ENCODE assay signal across 11 cellular contexts in the genomic region with DNA sequence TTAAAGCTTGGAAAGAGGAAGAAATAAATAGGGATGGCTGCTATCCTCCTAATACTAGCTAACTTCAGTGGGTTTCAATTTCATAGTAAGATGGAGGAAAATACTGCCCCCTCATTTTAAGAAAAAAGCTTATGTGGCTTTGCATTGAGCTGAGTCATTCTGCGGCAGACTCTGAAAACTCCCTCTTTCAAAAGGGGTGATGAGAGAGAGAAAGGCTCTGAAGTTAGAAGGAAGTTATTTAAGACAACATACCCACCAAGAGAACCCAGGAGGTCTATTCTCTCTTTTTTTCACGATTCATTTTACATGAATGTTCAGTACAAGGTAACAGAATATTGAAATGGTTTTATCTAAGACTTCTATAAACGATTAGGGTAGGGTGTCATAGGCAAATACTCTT. TPM values are rescaled to one million over a fixed set of nuclear protein-coding genes. Genes with fewer than 3 reads are reported as not detected.
A peak's percentile ranks its signal among the peaks of the same experiment; 100 is the strongest.
DNase-seq lines count a peak whose midpoint lies in the region; ATAC-seq, FAIRE-seq and TF ChIP-seq lines count a peak whose summit lies in the region.
"Had no signal": no experiment of that assay in that cellular context is flagged by ENCODE, and none has a peak within 500 bp of the region (broad histone marks: within the 10 kb centered on the region; RNA-seq: fewer than 3 reads in every experiment).

No MANE protein-coding gene starts in this region.

- no peaks in the 10 kb centered on the region for H4K20me1 ChIP-seq in KMS-11 (ENCODE audit: insufficient read depth)

- H3K27me3 ChIP-seq in KMS-11 (ENCODE audit: insufficient read depth, low read depth) = no peaks in the 10 kb centered on the region
- H3K27me3 ChIP-seq: ovary had no signal

- TF ChIP-seq CTCF in KMS-11 (conservative IDR thresholded peaks at IDR 0.05; ENCODE audit: low read depth, low read length) (no peak), D721Med (IDR thresholded peaks at IDR 0.05; ENCODE audit: insufficient read depth, missing control alignments) (no peak)

- H3K36me3 ChIP-seq in KMS-11 (ENCODE audit: insufficient read depth) = no peaks in the 10 kb centered on the region
- H3K36me3 ChIP-seq: breast epithelium, ovary had no signal

- H3K27ac ChIP-seq in KMS-11 = peak overlapping the region; percentile 56; the same call in 1 of the 2 replicates
- H3K27ac ChIP-seq: breast epithelium, ovary had no signal

- peaks cover 12% of the 10 kb centered on the region; the same call in 1 of the 2 replicates for H3K79me2 ChIP-seq in KMS-11 (ENCODE audit: insufficient read depth, low read depth)

- peak; percentile 55 for ATAC-seq in HG02840 (IDR thresholded peaks at IDR 0.05; ENCODE audit: low FRiP score, unreplicated experiment)
- no peak for ATAC-seq in left ventricle myocardium superior
- ATAC-seq: WTC11 had no signal

- H2AFZ ChIP-seq in KMS-11 (ENCODE audit: low read depth) = no peak overlapping the region

- no peak overlapping the region for H3K4me2 ChIP-seq in KMS-11

- DNase-seq in stimulated activated CD4-positive, alpha-beta T cell treated with anti-CD3 and anti-CD28 coated beads, Interleukin-15, amount 100 ng/mL, for 24 hours = peak; percentile 15
- no peak for DNase-seq in stimulated activated CD4-positive, alpha-beta T cell treated with anti-CD3 and anti-CD28 coated beads, Interleukin-12 subunit alpha, Interleukin-12 subunit beta, amount 100 ng/mL, for 4 hours
- DNase-seq in foreskin melanocyte = no peak
- DNase-seq in left ventricle myocardium superior = no peak
- DNase-seq in D721Med (ENCODE audit: insufficient read length, low spot score) = no peak
- no peak for DNase-seq in stimulated activated CD4-positive, alpha-beta T cell treated with anti-CD3 and anti-CD28 coated beads, Interleukin-4, amount 100 ng/mL, for 1 hour
- DNase-seq: ovary had no signal

- no peak overlapping the region for H3K4me3 ChIP-seq in KMS-11 (IDR thresholded peaks at IDR 0.05; ENCODE audit: insufficient read depth, low read depth, low read length)
- H3K4me3 ChIP-seq: breast epithelium, ovary had no signal

- no peak overlapping the region for H3K9ac ChIP-seq in KMS-11

- intact Hi-C loops in left ventricle myocardium superior (cut with micrococcal nuclease) = no loop called here

- H3K4me1 ChIP-seq in KMS-11 (ENCODE audit: low read depth, poor library complexity, severe bottlenecking) = peaks cover 33% of the 10 kb centered on the region

- no peak for FAIRE-seq in D721Med (lab: Jason Lieb, UNC)

RNA-seq across cellular contexts. Expression of a gene that starts 4.5 kb away (rescaled TPM):
- total RNA-seq in left ventricle myocardium superior = not detected
- total RNA-seq: breast epithelium, ovary had no signal

RNA-seq across cellular contexts. Expression of a gene that starts 42.7 kb away (rescaled TPM):
- 16.9 TPM for total RNA-seq in left ventricle myocardium superior
